2 cellular contexts compared by ENCODE assay signal in the genomic region with DNA sequence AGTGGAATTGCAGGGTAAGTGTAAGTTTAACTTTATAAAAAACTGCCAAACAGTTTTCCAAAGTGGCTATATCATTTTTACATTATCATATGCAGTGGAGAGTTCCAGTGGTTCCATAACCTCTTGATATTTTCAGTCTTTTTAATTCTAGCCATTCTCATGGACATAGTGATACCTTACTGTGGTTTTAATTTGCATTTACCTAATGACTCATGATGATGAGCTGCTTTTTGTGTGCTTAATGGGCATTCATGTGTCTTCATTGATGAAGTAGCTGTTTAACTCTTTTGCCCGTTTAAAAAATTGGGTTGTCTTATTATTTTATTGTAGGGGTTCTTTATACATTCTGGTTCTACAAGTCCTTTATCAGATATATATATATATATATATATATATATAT.
TF ChIP-seq lines count a peak whose summit lies in the region.

No MANE protein-coding gene starts in this region.

TF ChIP-seq in GM12878, 131 proteins besides CTCF, POLR2A, EP300 and RAD21:
- TF ChIP-seq, protein P1, sequence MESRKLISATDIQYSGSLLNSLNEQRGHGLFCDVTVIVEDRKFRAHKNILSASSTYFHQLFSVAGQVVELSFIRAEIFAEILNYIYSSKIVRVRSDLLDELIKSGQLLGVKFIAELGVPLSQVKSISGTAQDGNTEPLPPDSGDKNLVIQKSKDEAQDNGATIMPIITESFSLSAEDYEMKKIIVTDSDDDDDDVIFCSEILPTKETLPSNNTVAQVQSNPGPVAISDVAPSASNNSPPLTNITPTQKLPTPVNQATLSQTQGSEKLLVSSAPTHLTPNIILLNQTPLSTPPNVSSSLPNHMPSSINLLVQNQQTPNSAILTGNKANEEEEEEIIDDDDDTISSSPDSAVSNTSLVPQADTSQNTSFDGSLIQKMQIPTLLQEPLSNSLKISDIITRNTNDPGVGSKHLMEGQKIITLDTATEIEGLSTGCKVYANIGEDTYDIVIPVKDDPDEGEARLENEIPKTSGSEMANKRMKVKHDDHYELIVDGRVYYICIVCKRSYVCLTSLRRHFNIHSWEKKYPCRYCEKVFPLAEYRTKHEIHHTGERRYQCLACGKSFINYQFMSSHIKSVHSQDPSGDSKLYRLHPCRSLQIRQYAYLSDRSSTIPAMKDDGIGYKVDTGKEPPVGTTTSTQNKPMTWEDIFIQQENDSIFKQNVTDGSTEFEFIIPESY (IDR thresholded peaks at IDR 0.05): no peak
- TF ChIP-seq RUNX3 (IDR thresholded peaks at IDR 0.05; ENCODE audit: low read length): peak; percentile 38; the same call in 1 of the 2 replicates

TF ChIP-seq in HepG2, 621 proteins besides CTCF, POLR2A, EP300 and RAD21:
- TF ChIP-seq, protein P2, sequence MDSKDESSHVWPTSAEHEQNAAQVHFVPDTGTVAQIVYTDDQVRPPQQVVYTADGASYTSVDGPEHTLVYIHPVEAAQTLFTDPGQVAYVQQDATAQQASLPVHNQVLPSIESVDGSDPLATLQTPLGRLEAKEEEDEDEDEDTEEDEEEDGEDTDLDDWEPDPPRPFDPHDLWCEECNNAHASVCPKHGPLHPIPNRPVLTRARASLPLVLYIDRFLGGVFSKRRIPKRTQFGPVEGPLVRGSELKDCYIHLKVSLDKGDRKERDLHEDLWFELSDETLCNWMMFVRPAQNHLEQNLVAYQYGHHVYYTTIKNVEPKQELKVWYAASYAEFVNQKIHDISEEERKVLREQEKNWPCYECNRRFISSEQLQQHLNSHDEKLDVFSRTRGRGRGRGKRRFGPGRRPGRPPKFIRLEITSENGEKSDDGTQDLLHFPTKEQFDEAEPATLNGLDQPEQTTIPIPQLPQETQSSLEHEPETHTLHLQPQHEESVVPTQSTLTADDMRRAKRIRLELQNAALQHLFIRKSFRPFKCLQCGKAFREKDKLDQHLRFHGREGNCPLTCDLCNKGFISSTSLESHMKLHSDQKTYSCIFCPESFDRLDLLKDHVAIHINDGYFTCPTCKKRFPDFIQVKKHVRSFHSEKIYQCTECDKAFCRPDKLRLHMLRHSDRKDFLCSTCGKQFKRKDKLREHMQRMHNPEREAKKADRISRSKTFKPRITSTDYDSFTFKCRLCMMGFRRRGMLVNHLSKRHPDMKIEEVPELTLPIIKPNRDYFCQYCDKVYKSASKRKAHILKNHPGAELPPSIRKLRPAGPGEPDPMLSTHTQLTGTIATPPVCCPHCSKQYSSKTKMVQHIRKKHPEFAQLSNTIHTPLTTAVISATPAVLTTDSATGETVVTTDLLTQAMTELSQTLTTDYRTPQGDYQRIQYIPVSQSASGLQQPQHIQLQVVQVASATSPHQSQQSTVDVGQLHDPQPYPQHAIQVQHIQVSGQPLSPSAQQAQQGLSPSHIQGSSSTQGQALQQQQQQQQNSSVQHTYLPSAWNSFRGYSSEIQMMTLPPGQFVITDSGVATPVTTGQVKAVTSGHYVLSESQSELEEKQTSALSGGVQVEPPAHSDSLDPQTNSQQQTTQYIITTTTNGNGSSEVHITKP (CRISPR knock-in tag; IDR thresholded peaks at IDR 0.05; ENCODE audit: low read depth): no peak
- no peak for TF ChIP-seq HNRNPLL (IDR thresholded peaks at IDR 0.05; ENCODE audit: low read depth, low read length, poor library complexity, severe bottlenecking)
- TF ChIP-seq HMG20B (CRISPR knock-in tag; conservative IDR thresholded peaks at IDR 0.05): no peak
- TF ChIP-seq, protein P3, sequence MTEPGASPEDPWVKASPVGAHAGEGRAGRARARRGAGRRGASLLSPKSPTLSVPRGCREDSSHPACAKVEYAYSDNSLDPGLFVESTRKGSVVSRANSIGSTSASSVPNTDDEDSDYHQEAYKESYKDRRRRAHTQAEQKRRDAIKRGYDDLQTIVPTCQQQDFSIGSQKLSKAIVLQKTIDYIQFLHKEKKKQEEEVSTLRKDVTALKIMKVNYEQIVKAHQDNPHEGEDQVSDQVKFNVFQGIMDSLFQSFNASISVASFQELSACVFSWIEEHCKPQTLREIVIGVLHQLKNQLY (CRISPR knock-in tag; IDR thresholded peaks at IDR 0.05): no peak
- no peak for TF ChIP-seq ZSCAN29 (CRISPR knock-in tag; conservative IDR thresholded peaks at IDR 0.05)
- no peak for TF ChIP-seq HNRNPK (IDR thresholded peaks at IDR 0.05; ENCODE audit: low read depth, low read length, poor library complexity, severe bottlenecking)
- TF ChIP-seq ZNF781 (CRISPR knock-in tag; IDR thresholded peaks at IDR 0.05; ENCODE audit: borderline replicate concordance, not compliant biosample characterization): no peak
- no peak for TF ChIP-seq NBN (conservative IDR thresholded peaks at IDR 0.05)
- no peak for TF ChIP-seq MYC (CRISPR knock-in tag; IDR thresholded peaks at IDR 0.05; ENCODE audit: borderline replicate concordance)
- TF ChIP-seq IKZF1 (IDR thresholded peaks at IDR 0.05): no peak
- TF ChIP-seq, protein P4, sequence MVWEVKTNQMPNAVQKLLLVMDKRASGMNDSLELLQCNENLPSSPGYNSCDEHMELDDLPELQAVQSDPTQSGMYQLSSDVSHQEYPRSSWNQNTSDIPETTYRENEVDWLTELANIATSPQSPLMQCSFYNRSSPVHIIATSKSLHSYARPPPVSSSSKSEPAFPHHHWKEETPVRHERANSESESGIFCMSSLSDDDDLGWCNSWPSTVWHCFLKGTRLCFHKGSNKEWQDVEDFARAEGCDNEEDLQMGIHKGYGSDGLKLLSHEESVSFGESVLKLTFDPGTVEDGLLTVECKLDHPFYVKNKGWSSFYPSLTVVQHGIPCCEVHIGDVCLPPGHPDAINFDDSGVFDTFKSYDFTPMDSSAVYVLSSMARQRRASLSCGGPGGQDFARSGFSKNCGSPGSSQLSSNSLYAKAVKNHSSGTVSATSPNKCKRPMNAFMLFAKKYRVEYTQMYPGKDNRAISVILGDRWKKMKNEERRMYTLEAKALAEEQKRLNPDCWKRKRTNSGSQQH (CRISPR knock-in tag; IDR thresholded peaks at IDR 0.05; ENCODE audit: low read depth): no peak
- no peak for TF ChIP-seq ATF1 (CRISPR knock-in tag; IDR thresholded peaks at IDR 0.05)
- TF ChIP-seq FOXA1 (IDR thresholded peaks at IDR 0.05): no peak
- TF ChIP-seq FOXA1 (CRISPR knock-in tag; IDR thresholded peaks at IDR 0.05): no peak
- no peak for TF ChIP-seq ZNF737 (CRISPR knock-in tag; IDR thresholded peaks at IDR 0.05; ENCODE audit: borderline replicate concordance)
- TF ChIP-seq JUND (CRISPR knock-in tag; IDR thresholded peaks at IDR 0.05): no peak
- TF ChIP-seq ZNF136 (CRISPR knock-in tag; IDR thresholded peaks at IDR 0.05; ENCODE audit: low read depth): no peak
